Comparison of ENCODE assay signal across 9 cellular contexts in genomic region chr7:121872831-121873764, GRCh38. TPM values are rescaled to one million over a fixed set of nuclear protein-coding genes. Genes with fewer than 3 reads are reported as not detected.
DNase-seq lines count a peak whose midpoint lies in the region; ATAC-seq and TF ChIP-seq lines count a peak whose summit lies in the region.
"Had no signal": no experiment of that assay in that cellular context is flagged by ENCODE, and none has a peak within 500 bp of the region (broad histone marks: within the 10 kb centered on the region; RNA-seq: fewer than 3 reads in every experiment).

Gene PTPRZ1, plus strand, starts transcription at chr7:121873161. Its CDS starts 339 bp downstream, at chr7:121873500.

- H3K36me3 ChIP-seq in BLaER1 = no peaks in the 10 kb centered on the region
- H3K36me3 ChIP-seq in cardiac muscle cell = no peaks in the 10 kb centered on the region
- no peaks in the 10 kb centered on the region for H3K36me3 ChIP-seq in ovary

- POLR2A ChIA-PET in activated B cell treated with CpG ODN at 0.5 μM for 24 hours (lab: Charles Lee) = no interaction called here

- peak within 1 kb of the TSS; percentile 65 for H3K4me3 ChIP-seq in BLaER1
- H3K4me3 ChIP-seq in cardiac muscle cell = peak within 1 kb of the TSS; percentile 69
- H3K4me3 ChIP-seq in ovary = peak within 1 kb of the TSS; percentile 45

- no peak within 1 kb of the TSS for H3K27ac ChIP-seq in BLaER1
- H3K27ac ChIP-seq in cardiac muscle cell = no peak within 1 kb of the TSS
- H3K27ac ChIP-seq in ovary = no peak within 1 kb of the TSS

- no peaks in the 10 kb centered on the region for H3K9me3 ChIP-seq in BLaER1
- no peaks in the 10 kb centered on the region for H3K9me3 ChIP-seq in cardiac muscle cell (ENCODE audit: low read depth)
- H3K9me3 ChIP-seq in ovary = no peaks in the 10 kb centered on the region

- TF ChIP-seq POLR2A in ovary (IDR thresholded peaks at IDR 0.05) = no peak

- intact Hi-C loops in activated B cell treated with CpG ODN at 0.5 μM for 24 hours (cut with micrococcal nuclease) (no loop called here), ovary (cut with DNase I) (no loop called here)

- no peak for TF ChIP-seq EP300 in ovary (IDR thresholded peaks at IDR 0.05)

- H3K27me3 Mint-ChIP-seq in activated B cell treated with CpG ODN at 0.5 μM for 24 hours = peaks cover 38% of the 10 kb centered on the region

- H3K27me3 ChIP-seq in BLaER1 (peaks cover 52% of the 10 kb centered on the region), cardiac muscle cell (peaks cover 53% of the 10 kb centered on the region), ovary (no peaks in the 10 kb centered on the region)

- no peak within 1 kb of the TSS for H3K27ac Mint-ChIP-seq in activated B cell treated with CpG ODN at 0.5 μM for 24 hours

- ATAC-seq in HG03432 (IDR thresholded peaks at IDR 0.05; ENCODE audit: unreplicated experiment) (peak; percentile 64), activated B cell treated with CpG ODN at 0.5 μM for 24 hours (ENCODE audit: low read depth) (no peak), GM18511 (IDR thresholded peaks at IDR 0.05; ENCODE audit: unreplicated experiment) (no peak), GM21447 (IDR thresholded peaks at IDR 0.05; ENCODE audit: unreplicated experiment) (no peak)

- DNase-seq in activated B cell treated with CpG ODN at 0.5 μM for 24 hours (no peak), cardiac muscle cell (ENCODE audit: low read depth in 1 of 2, low spot score in 1 of 2) (peak; percentile 40 to 73), ovary (peak in 4 of 5 donors; percentile 15 to 48 (median 32))
- DNase-seq in stimulated activated CD4-positive, alpha-beta T cell treated with anti-CD3 and anti-CD28 coated beads, Interleukin-2, amount 100 ng/mL, for 48 hours = no peak

- H3K9me3 Mint-ChIP-seq in activated B cell treated with CpG ODN at 0.5 μM for 24 hours = no peaks in the 10 kb centered on the region

- no peaks in the 10 kb centered on the region for H3K36me3 Mint-ChIP-seq in activated B cell treated with CpG ODN at 0.5 μM for 24 hours (ENCODE audit: low read depth)

- no peak within 1 kb of the TSS for H3K9ac ChIP-seq in BLaER1

- H4K20me1 ChIP-seq in BLaER1 = peaks cover 6% of the 10 kb centered on the region; the same call in 1 of the 2 replicates

- peak within 1 kb of the TSS; percentile 21 for H3K4me3 Mint-ChIP-seq in activated B cell treated with CpG ODN at 0.5 μM for 24 hours

- peaks cover 7% of the 10 kb centered on the region for H3K4me1 Mint-ChIP-seq in activated B cell treated with CpG ODN at 0.5 μM for 24 hours

- H3K4me1 ChIP-seq in BLaER1 = peaks cover 7% of the 10 kb centered on the region
- no peaks in the 10 kb centered on the region for H3K4me1 ChIP-seq in cardiac muscle cell (ENCODE audit: low read depth)
- peaks cover 3% of the 10 kb centered on the region for H3K4me1 ChIP-seq in ovary (ENCODE audit: insufficient read depth)

- TF ChIP-seq CTCF in activated B cell treated with CpG ODN at 0.5 μM for 24 hours (IDR thresholded peaks at IDR 0.05) = no peak
- no peak for TF ChIP-seq CTCF in cardiac muscle cell (IDR thresholded peaks at IDR 0.05; ENCODE audit: low read depth, low read length)
- TF ChIP-seq CTCF in ovary (IDR thresholded peaks at IDR 0.05) = no peak

- CTCF ChIA-PET in activated B cell treated with CpG ODN at 0.5 μM for 24 hours (lab: Charles Lee) = no interaction called here

- H3K4me2 ChIP-seq in BLaER1 = peak within 1 kb of the TSS; percentile 93

- WGBS in ovary, 3 donors = 0 to 1% (median 1%) methylated on average over 58 to 85 of the region's 85 CpGs

RNA-seq across cellular contexts. Expression of gene PTPRZ1, which starts in this region (rescaled TPM):
- not detected in 2 replicates for total RNA-seq in activated B cell treated with CpG ODN at 0.5 μM for 24 hours
- 0.28 and 0.33 TPM in 2 replicates for total RNA-seq in cardiac muscle cell
- polyA plus RNA-seq in cardiac muscle cell = 0.37 and 0.57 TPM in 2 replicates
- 1 to 10 TPM in 1 of 7 donors, under 1 TPM in 6; 0.45 to 2.0 (median 0.83) TPM for total RNA-seq in ovary
- 1 to 10 TPM in 1 of 2 donors, under 1 TPM in 1; 0.48 to 1.9 TPM for polyA plus RNA-seq in ovary
- total RNA-seq: mononuclear cell had no signal

Comparison
In these comparisons a context has a peak if more than half of its experiments do, and no peak if none do; other contexts are left out.
1. Peak in DNase-seq and H3K4me3 ChIP-seq in cardiac muscle cell; RNA of the gene not detected or under 1 TPM.
2. DNase-seq: peak in ovary (4 of 5); none in activated B cell treated with CpG ODN at 0.5 μM for 24 hours (single experiment) and stimulated activated CD4-positive, alpha-beta T cell treated with anti-CD3 and anti-CD28 coated beads, Interleukin-2, amount 100 ng/mL, for 48 hours (0 of 2).
3. Peak in every context shown above with its lines, with median percentiles within 50 percentile points of each other: H3K4me3 ChIP-seq.